ENCODE assay signal across 1 cellular context in genomic region chr17:47970725-47971511, GRCh38.
A peak's percentile ranks its signal among the peaks of the same experiment; 100 is the strongest.
TF ChIP-seq lines count a peak whose summit lies in the region.

CDK5RAP3 (plus strand) TSS chr17:47971113; CDS start chr17:47971147, 34 bp downstream.

TF ChIP-seq in H1, 55 proteins besides CTCF, POLR2A, EP300 and RAD21:
- TF ChIP-seq E2F6 (IDR thresholded peaks at IDR 0.05) (peak; percentile 100), CBX8 (IDR thresholded peaks at IDR 0.05; ENCODE audit: borderline replicate concordance, low read depth, low read length) (no peak), RBBP5 (IDR thresholded peaks at IDR 0.05; ENCODE audit: borderline replicate concordance, low read depth, low read length) (0 out of 2 replicates have a peak, but pooled peaks have one; percentile 31), KDM1A (IDR thresholded peaks at IDR 0.05; ENCODE audit: borderline replicate concordance, low read length) (peak; percentile 81; the same call in 1 of the 2 replicates), SP1 (IDR thresholded peaks at IDR 0.05; ENCODE audit: low read depth, low read length) (peak; percentile 89), EZH2 (IDR thresholded peaks at IDR 0.05; ENCODE audit: low read depth, low read length, severe bottlenecking) (no peak), KDM5A (IDR thresholded peaks at IDR 0.05; ENCODE audit: low read length) (no peak), RXRA (IDR thresholded peaks at IDR 0.05; ENCODE audit: insufficient read depth, low read depth, low read length) (no peak), TEAD4 (IDR thresholded peaks at IDR 0.05; ENCODE audit: low read depth, low read length) (peak; percentile 40; the same call in 1 of the 2 replicates), SAP30 (IDR thresholded peaks at IDR 0.05; ENCODE audit: insufficient read depth, insufficient replicate concordance, low read length) (no peak), CHD7 (IDR thresholded peaks at IDR 0.05; ENCODE audit: insufficient replicate concordance, low read length) (no peak), JUN (IDR thresholded peaks at IDR 0.05; ENCODE audit: low read depth, low read length) (no peak), FOSL1 (IDR thresholded peaks at IDR 0.05; ENCODE audit: insufficient read depth, low read depth, low read length) (peak; percentile 97), SUZ12 (IDR thresholded peaks at IDR 0.05; ENCODE audit: low read length) (no peak), BACH1 (IDR thresholded peaks at IDR 0.05; ENCODE audit: low read length) (peak; percentile 85; the same call in 1 of the 2 replicates), CTBP2 (IDR thresholded peaks at IDR 0.05; ENCODE audit: borderline replicate concordance, insufficient read depth, insufficient read length, low read length) (no peak), CREB1 (IDR thresholded peaks at IDR 0.05) (peak; percentile 90), RFX5 (IDR thresholded peaks at IDR 0.05; ENCODE audit: borderline replicate concordance, low read depth, low read length) (no peak), POU5F1 (IDR thresholded peaks at IDR 0.05; ENCODE audit: low read depth, low read length) (no peak), TAF1 (IDR thresholded peaks at IDR 0.05; ENCODE audit: low read depth, low read length) (peak; percentile 82; the same call in 1 of the 2 replicates), PHF8 (conservative IDR thresholded peaks at IDR 0.05; ENCODE audit: low read depth, low read length) (peak; percentile 85), BRCA1 (IDR thresholded peaks at IDR 0.05; ENCODE audit: low read depth, low read length) (no peak), SIX5 (IDR thresholded peaks at IDR 0.05; ENCODE audit: low read depth, low read length) (no peak), CHD1 (IDR thresholded peaks at IDR 0.05; ENCODE audit: low read depth, low read length) (no peak), ZNF274 (IDR thresholded peaks at IDR 0.05; ENCODE audit: borderline replicate concordance, extremely low read depth, low read length) (no peak), KDM4A (IDR thresholded peaks at IDR 0.05; ENCODE audit: low read depth, low read length, severe bottlenecking) (peak; percentile 96), SP4 (IDR thresholded peaks at IDR 0.05; ENCODE audit: low read length) (peak; percentile 85; the same call in 1 of the 2 replicates), GABPA (IDR thresholded peaks at IDR 0.05; ENCODE audit: borderline replicate concordance, insufficient read depth, low read length) (no peak), JUND (IDR thresholded peaks at IDR 0.05; ENCODE audit: low read length) (no peak), TAF7 (optimal IDR thresholded peaks at IDR 0.05; ENCODE audit: borderline replicate concordance, low read depth, low read length) (peak; percentile 22), ATF3 (IDR thresholded peaks at IDR 0.05; ENCODE audit: insufficient read depth, low read depth, low read length) (no peak), TBP (IDR thresholded peaks at IDR 0.05; ENCODE audit: low read depth, low read length) (peak; percentile 67), MAFK (IDR thresholded peaks at IDR 0.05; ENCODE audit: low read depth, low read length) (no peak), NRF1 (IDR thresholded peaks at IDR 0.05; ENCODE audit: low read depth, low read length) (no peak), ATF2 (IDR thresholded peaks at IDR 0.05; ENCODE audit: low read length) (no peak), ASH2L (IDR thresholded peaks at IDR 0.05; ENCODE audit: low read length) (peak; percentile 23), MAX (IDR thresholded peaks at IDR 0.05) (peak; percentile 100), TCF12 (IDR thresholded peaks at IDR 0.05; ENCODE audit: low read depth, low read length) (no peak), CBX5 (IDR thresholded peaks at IDR 0.05; ENCODE audit: low read depth, low read length) (no peak), BCL11A (IDR thresholded peaks at IDR 0.05; ENCODE audit: low read depth in 2 of 2, low read length in 2 of 2) (no peak), NANOG (IDR thresholded peaks at IDR 0.05; ENCODE audit: insufficient read depth, low read depth, low read length, poor library complexity, severe bottlenecking) (peak; percentile 23), SRF (IDR thresholded peaks at IDR 0.05; ENCODE audit: low read depth, low read length) (0 out of 2 replicates have a peak, but pooled peaks have one; percentile 9), YY1 (IDR thresholded peaks at IDR 0.05; ENCODE audit: low read depth, low read length) (peak; percentile 36; the same call in 1 of the 2 replicates), GTF2F1 (IDR thresholded peaks at IDR 0.05; ENCODE audit: borderline replicate concordance, low read depth, low read length) (peak; percentile 47; the same call in 1 of the 2 replicates), HDAC2 (IDR thresholded peaks at IDR 0.05; ENCODE audit: borderline replicate concordance in 1 of 2, low read depth in 2 of 2, low read length in 2 of 2) (peak; percentile 52 to 93; a peak in 2 of 4 replicates), POLR2AphosphoS5 (IDR thresholded peaks at IDR 0.05; ENCODE audit: low read depth, low read length) (peak; percentile 92), SIN3A (conservative IDR thresholded peaks at IDR 0.05 in 1 of 2, IDR thresholded peaks at IDR 0.05 in 1 of 2; ENCODE audit: low read depth in 1 of 2, low read length in 2 of 2) (peak; percentile 46 to 64; a peak in 2 of 4 replicates), SP2 (IDR thresholded peaks at IDR 0.05; ENCODE audit: low read length) (peak; percentile 26; the same call in 1 of the 2 replicates), USF2 (IDR thresholded peaks at IDR 0.05; ENCODE audit: low read length) (peak; percentile 65; the same call in 1 of the 2 replicates), HDAC6 (IDR thresholded peaks at IDR 0.05; ENCODE audit: low read depth, low read length) (no peak), CHD2 (IDR thresholded peaks at IDR 0.05; ENCODE audit: low read length) (peak; percentile 80), CEBPB (IDR thresholded peaks at IDR 0.05; ENCODE audit: low read depth, low read length) (peak; percentile 74), RNF2 (IDR thresholded peaks at IDR 0.05; ENCODE audit: borderline replicate concordance, low read depth, low read length, missing control alignments, poor library complexity, severe bottlenecking) (peak; percentile 79), SIRT6 (IDR thresholded peaks at IDR 0.05; ENCODE audit: low read length) (no peak), EGR1 (IDR thresholded peaks at IDR 0.05; ENCODE audit: borderline replicate concordance, low read depth, low read length) (peak; percentile 8; the same call in 1 of the 2 replicates)
